In genomic region chrX:41824551-41824950, GRCh38 we compare ENCODE assay signal across 11 cellular contexts.
DNase-seq lines count a peak whose midpoint lies in the region; ATAC-seq, FAIRE-seq and TF ChIP-seq lines count a peak whose summit lies in the region.
"Had no signal": no experiment of that assay in that cellular context is flagged by ENCODE, and none has a peak within 500 bp of the region (broad histone marks: within the 10 kb centered on the region; RNA-seq: fewer than 3 reads in every experiment).

No MANE protein-coding gene starts in this region.

- POLR2A ChIA-PET in HEK293T (lab: Yijun Ruan, JAX): no interaction called here

- no peak overlapping the region for H3K4me3 ChIP-seq in AG09309 (ENCODE audit: control insufficient read depth, low read depth, low read length)
- H3K4me3 ChIP-seq in bronchial epithelial cell (ENCODE audit: low read depth, low read length): no peak overlapping the region
- H3K4me3 ChIP-seq: body of pancreas, SK-N-MC had no signal

- FAIRE-seq in bronchial epithelial cell (lab: Jason Lieb, UNC): peak; percentile 81
- no peak for FAIRE-seq in frontal cortex (lab: Jason Lieb, UNC)

- no peaks in the 10 kb centered on the region for H3K27me3 ChIP-seq in bronchial epithelial cell (ENCODE audit: control insufficient read depth, insufficient read depth, low read length)
- H3K27me3 ChIP-seq: body of pancreas had no signal

- ATAC-seq in HG03045 (IDR thresholded peaks at IDR 0.05; ENCODE audit: unreplicated experiment): no peak
- ATAC-seq: body of pancreas, WTC11 had no signal

- CTCF ChIA-PET in HEK293T (lab: Yijun Ruan, JAX): no interaction called here

- no peaks in the 10 kb centered on the region for H3K36me3 ChIP-seq in bronchial epithelial cell (ENCODE audit: control insufficient read depth, insufficient read depth, low read length)

- TF ChIP-seq CTCF in AG09309 (IDR thresholded peaks at IDR 0.05; ENCODE audit: control insufficient read depth, insufficient read depth, low read depth, low read length, missing control alignments): peak; percentile 7
- no peak for TF ChIP-seq CTCF in bronchial epithelial cell (IDR thresholded peaks at IDR 0.05; ENCODE audit: insufficient read depth, low read length, severe bottlenecking)

- DNase-seq in AG09309 (ENCODE audit: low read depth) (no peak), HEK293T (ENCODE audit: extremely low spot score) (peak; percentile 7), bronchial epithelial cell (ENCODE audit: low read depth) (peak; percentile 0), kidney tubule cell (ENCODE audit: low spot score) (peak; percentile 48), retina (no peak), frontal cortex (ENCODE audit: low spot score in 2 of 2) (no peak), COLO668 (lab: John Stamatoyannopoulos, UW; ENCODE audit: unreplicated experiment) (no peak)
- DNase-seq: body of pancreas had no signal

TF ChIP-seq in HEK293T, 16 proteins besides CTCF, POLR2A, EP300 and RAD21:
- TF ChIP-seq SP1 (IDR thresholded peaks at IDR 0.05): no peak
- no peak for TF ChIP-seq BHLHE40 (IDR thresholded peaks at IDR 0.05; ENCODE audit: borderline replicate concordance)
- TF ChIP-seq SUZ12 (IDR thresholded peaks at IDR 0.05): no peak
- no peak for TF ChIP-seq NFRKB (IDR thresholded peaks at IDR 0.05)

Comparison
In these comparisons a context has a peak if more than half of its experiments do, and no peak if none do; other contexts are left out.
1. DNase-seq: peak in HEK293T (single experiment), bronchial epithelial cell (single experiment) and kidney tubule cell (single experiment); none in AG09309 (single experiment), retina (single experiment), frontal cortex (0 of 2) and COLO668 (single experiment).